15 cellular contexts compared by ENCODE assay signal in genomic region chr17:78475211-78475610, GRCh38.
"Had no signal": no experiment of that assay in that cellular context is flagged by ENCODE, and none has a peak within 500 bp of the region (broad histone marks: within the 10 kb centered on the region; RNA-seq: fewer than 3 reads in every experiment).

No MANE protein-coding gene starts in this region.

- H3K27ac ChIP-seq: esophagus squamous epithelium, hepatocyte, neutrophil, parathyroid adenoma, tibial artery, uterus, WERI-Rb-1 had no signal

- ATAC-seq: left lobe of liver had no signal

- H3K27me3 ChIP-seq: hepatocyte, uterus had no signal

- H3K4me2 ChIP-seq: hepatocyte had no signal

- H2AFZ ChIP-seq: hepatocyte, parathyroid adenoma had no signal

- H3K9me3 ChIP-seq: esophagus squamous epithelium, neutrophil, tibial artery, uterus had no signal

- H3K9ac ChIP-seq: parathyroid adenoma had no signal

- DNase-seq: activated CD4-positive, alpha-beta T cell treated with anti-CD3 and anti-CD28 coated beads, Interleukin-2, amount 50 U/mL, for 48 hours; activated naive CD4-positive, alpha-beta T cell treated with anti-CD3 and anti-CD28 coated beads for 36 hours; activated T-cell treated with anti-CD3 and anti-CD28 coated beads, Interleukin-2, amount 50 U/mL, for 1 hour; esophagus squamous epithelium; mammary epithelial cell; naive B cell; stimulated activated CD4-positive, alpha-beta T cell treated with anti-CD3 and anti-CD28 coated beads, Interleukin-12 subunit alpha, Interleukin-12 subunit beta, amount 100 ng/mL, for 4 hours; stimulated activated CD4-positive, alpha-beta T cell treated with anti-CD3 and anti-CD28 coated beads, Interleukin-2, amount 100 ng/mL, for 24 hours; tibial artery; uterus; WERI-Rb-1 had no signal

- H3K4me1 ChIP-seq: esophagus squamous epithelium, parathyroid adenoma, tibial artery, uterus had no signal

- H3K4me3 ChIP-seq: esophagus squamous epithelium, hepatocyte, tibial artery, uterus had no signal

- H3K36me3 ChIP-seq: esophagus squamous epithelium, neutrophil, tibial artery, uterus, WERI-Rb-1 had no signal
